ENCODE assay signal across 21 cellular contexts in the genomic region with DNA sequence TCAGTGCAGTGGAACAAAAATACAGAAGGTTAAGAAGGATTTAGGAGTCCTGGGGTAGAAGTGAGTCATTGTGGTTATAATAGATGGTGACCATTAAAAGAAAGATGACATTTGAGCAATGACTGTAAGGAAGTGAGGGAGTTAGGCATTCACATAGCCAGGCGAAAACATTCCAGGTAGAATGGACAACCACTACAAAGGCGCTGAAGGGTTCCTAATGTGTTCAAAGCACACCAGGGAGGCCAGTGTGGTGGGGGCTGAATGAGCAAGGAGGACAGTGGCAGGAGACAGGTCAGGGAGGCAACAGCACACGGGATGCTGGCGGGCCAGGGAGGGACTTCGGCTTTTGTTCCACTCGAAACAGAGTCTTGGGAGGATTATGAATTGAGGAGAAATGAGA.
DNase-seq lines count a peak whose midpoint lies in the region; ATAC-seq and TF ChIP-seq lines count a peak whose summit lies in the region.
"Had no signal": no experiment of that assay in that cellular context is flagged by ENCODE, and none has a peak within 500 bp of the region (broad histone marks: within the 10 kb centered on the region; RNA-seq: fewer than 3 reads in every experiment).

No MANE protein-coding gene starts in this region.

- no peak overlapping the region for H3K27ac Mint-ChIP-seq in CD4-positive, alpha-beta T cell
- H3K27ac Mint-ChIP-seq: CD14-positive monocyte had no signal

- POLR2A ChIA-PET in SK-N-SH (lab: Yijun Ruan, JAX): no interaction called here
- POLR2A ChIA-PET in CD4-positive, alpha-beta T cell (lab: Charles Lee): no interaction called here

- H3K27ac ChIP-seq in SK-N-SH (ENCODE audit: low read depth in 2 of 2, low read length in 1 of 2): no peak overlapping the region
- no peak overlapping the region for H3K27ac ChIP-seq in CD4-positive, alpha-beta T cell (ENCODE audit: low read depth, low read length)
- H3K27ac ChIP-seq: 22Rv1, KMS-11, RWPE1 had no signal

- no peaks in the 10 kb centered on the region for H3K36me3 Mint-ChIP-seq in CD4-positive, alpha-beta T cell (ENCODE audit: low read depth)
- H3K36me3 Mint-ChIP-seq: CD14-positive monocyte had no signal

- H3K27me3 Mint-ChIP-seq in CD4-positive, alpha-beta T cell: no peaks in the 10 kb centered on the region

- ATAC-seq in SK-N-SH treated with all-trans-retinoic acid at 6 μM for 48 hours (no peak), HG02938 (IDR thresholded peaks at IDR 0.05; ENCODE audit: unreplicated experiment) (no peak)
- no peak for ATAC-seq in CD4-positive, alpha-beta T cell (ENCODE audit: poor library complexity)

- TF ChIP-seq RAD21 in SK-N-SH (IDR thresholded peaks at IDR 0.05; ENCODE audit: low read length): no peak

- no peaks in the 10 kb centered on the region for H3K79me2 ChIP-seq in SK-N-SH (ENCODE audit: insufficient read depth)

- WGBS in SK-N-SH (ENCODE audit: low lambda C conversion rate): 89% methylated on average over 6 of the region's 6 CpGs

- no peak overlapping the region for H3K9ac ChIP-seq in SK-N-SH
- H3K9ac ChIP-seq: KMS-11 had no signal

- H3K9me3 Mint-ChIP-seq in CD4-positive, alpha-beta T cell: no peaks in the 10 kb centered on the region

- no peaks in the 10 kb centered on the region for H3K36me3 ChIP-seq in SK-N-SH (replicated peaks in 1 of 2; ENCODE audit: control insufficient read depth in 1 of 2, insufficient read depth in 2 of 2, low read length in 1 of 2)

- H3K4me1 Mint-ChIP-seq in CD4-positive, alpha-beta T cell (ENCODE audit: low read depth): no peaks in the 10 kb centered on the region
- H3K4me1 Mint-ChIP-seq: CD14-positive monocyte had no signal

- H3K9me2 ChIP-seq in SK-N-SH: no peaks in the 10 kb centered on the region

- no peaks in the 10 kb centered on the region for H3K9me3 ChIP-seq in SK-N-SH
- no peaks in the 10 kb centered on the region for H3K9me3 ChIP-seq in CD4-positive, alpha-beta T cell (ENCODE audit: control insufficient read depth, low read length)
- H3K9me3 ChIP-seq: Caco-2 had no signal

- intact Hi-C loops in CD4-positive, alpha-beta T cell (cut with DNase I, micrococcal nuclease): no loop called here

- CTCF ChIA-PET in SK-N-SH (lab: Yijun Ruan, JAX): no interaction called here
- CTCF ChIA-PET in CD4-positive, alpha-beta T cell (lab: Charles Lee): no interaction called here

- no peaks in the 10 kb centered on the region for H3F3A ChIP-seq in SK-N-SH (replicated peaks; ENCODE audit: insufficient read depth)

- DNase-seq in SK-N-SH (no peak), astrocyte of the spinal cord (ENCODE audit: low read depth, low spot score) (peak; percentile 63), non-pigmented ciliary epithelial cell (ENCODE audit: low read depth) (peak; percentile 27), COR-L47 (lab: John Stamatoyannopoulos, UW) (no peak)
- no peak for DNase-seq in CD4-positive, alpha-beta T cell
- DNase-seq in activated CD8-positive, alpha-beta memory T cell treated with anti-CD3 and anti-CD28 coated beads for 24 hours: no peak
- DNase-seq: Caco-2, EL, GOT3, NCI-H1048, NCI-H1436, NCI-H1930, NCI-H226, NCI-H524, SIG-M5 had no signal

- in situ Hi-C loops in astrocyte of the spinal cord (cut with HindIII; ENCODE audit: low sequenced_read_pairs): no loop called here

- no peaks in the 10 kb centered on the region; a peak in 2 of 4 replicates for H3K4me1 ChIP-seq in SK-N-SH (ENCODE audit: control insufficient read depth in 1 of 2, insufficient read depth in 2 of 2, low read depth in 1 of 2, low read length in 1 of 2)
- H3K4me1 ChIP-seq: Caco-2 had no signal

- no peak overlapping the region for H3K4me3 Mint-ChIP-seq in CD4-positive, alpha-beta T cell
- H3K4me3 Mint-ChIP-seq: CD14-positive monocyte had no signal

- H2AFZ ChIP-seq in SK-N-SH (ENCODE audit: low read depth): no peak overlapping the region

- no peak overlapping the region for H3K4me3 ChIP-seq in SK-N-SH (ENCODE audit: low read depth in 2 of 2, low read length in 1 of 2)
- H3K4me3 ChIP-seq in astrocyte of the spinal cord (ENCODE audit: low read depth, low read length): no peak overlapping the region

- H3K4me2 ChIP-seq in SK-N-SH: no peak overlapping the region
- H3K4me2 ChIP-seq: KMS-11 had no signal

- no peaks in the 10 kb centered on the region for H3K27me3 ChIP-seq in SK-N-SH (ENCODE audit: insufficient read depth)
- no peaks in the 10 kb centered on the region for H3K27me3 ChIP-seq in CD4-positive, alpha-beta T cell (ENCODE audit: control insufficient read depth, insufficient read depth, low read length)

- TF ChIP-seq CTCF in SK-N-SH (IDR thresholded peaks at IDR 0.05) (no peak), astrocyte of the spinal cord (IDR thresholded peaks at IDR 0.05; ENCODE audit: low read depth, low read length) (no peak)
- no peak for TF ChIP-seq CTCF in CD4-positive, alpha-beta T cell (IDR thresholded peaks at IDR 0.05)

- TF ChIP-seq EP300 in SK-N-SH (IDR thresholded peaks at IDR 0.05; ENCODE audit: borderline replicate concordance in 1 of 2, low read depth in 1 of 2, low read length in 1 of 2): no peak

- H4K20me1 ChIP-seq in SK-N-SH (ENCODE audit: insufficient read depth): no peaks in the 10 kb centered on the region

TF ChIP-seq in SK-N-SH, 30 proteins besides CTCF, POLR2A, EP300 and RAD21:
- TF ChIP-seq JUND (IDR thresholded peaks at IDR 0.05) (0 out of 2 replicates have a peak, but pooled peaks have one; percentile 10), FOSL2 (IDR thresholded peaks at IDR 0.05; ENCODE audit: borderline replicate concordance, low read depth) (peak; percentile 6; the same call in 1 of the 2 replicates), TAF1 (IDR thresholded peaks at IDR 0.05; ENCODE audit: borderline replicate concordance, low read depth, low read length) (no peak)

TF ChIP-seq in SK-N-SH treated with all-trans-retinoic acid at 6 μM for 48 hours, 23 proteins besides CTCF, POLR2A, EP300 and RAD21 (continues in another document):
- TF ChIP-seq, protein P1, sequence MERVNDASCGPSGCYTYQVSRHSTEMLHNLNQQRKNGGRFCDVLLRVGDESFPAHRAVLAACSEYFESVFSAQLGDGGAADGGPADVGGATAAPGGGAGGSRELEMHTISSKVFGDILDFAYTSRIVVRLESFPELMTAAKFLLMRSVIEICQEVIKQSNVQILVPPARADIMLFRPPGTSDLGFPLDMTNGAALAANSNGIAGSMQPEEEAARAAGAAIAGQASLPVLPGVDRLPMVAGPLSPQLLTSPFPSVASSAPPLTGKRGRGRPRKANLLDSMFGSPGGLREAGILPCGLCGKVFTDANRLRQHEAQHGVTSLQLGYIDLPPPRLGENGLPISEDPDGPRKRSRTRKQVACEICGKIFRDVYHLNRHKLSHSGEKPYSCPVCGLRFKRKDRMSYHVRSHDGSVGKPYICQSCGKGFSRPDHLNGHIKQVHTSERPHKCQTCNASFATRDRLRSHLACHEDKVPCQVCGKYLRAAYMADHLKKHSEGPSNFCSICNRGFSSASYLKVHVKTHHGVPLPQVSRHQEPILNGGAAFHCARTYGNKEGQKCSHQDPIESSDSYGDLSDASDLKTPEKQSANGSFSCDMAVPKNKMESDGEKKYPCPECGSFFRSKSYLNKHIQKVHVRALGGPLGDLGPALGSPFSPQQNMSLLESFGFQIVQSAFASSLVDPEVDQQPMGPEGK (CRISPR knock-in tag; IDR thresholded peaks at IDR 0.05; ENCODE audit: borderline replicate concordance): no peak
- TF ChIP-seq TOX (CRISPR knock-in tag; IDR thresholded peaks at IDR 0.05; ENCODE audit: borderline replicate concordance) (no peak), ISL1 (CRISPR knock-in tag; IDR thresholded peaks at IDR 0.05) (no peak), ZFP30 (CRISPR knock-in tag; IDR thresholded peaks at IDR 0.05) (no peak), ZFP3 (CRISPR knock-in tag; IDR thresholded peaks at IDR 0.05) (no peak), RARB (CRISPR knock-in tag; IDR thresholded peaks at IDR 0.05) (no peak), ZNF565 (CRISPR knock-in tag; conservative IDR thresholded peaks at IDR 0.05; ENCODE audit: low read depth) (no peak), CREB5 (CRISPR knock-in tag; IDR thresholded peaks at IDR 0.05; ENCODE audit: low read depth) (no peak), ZC3H10 (CRISPR knock-in tag; IDR thresholded peaks at IDR 0.05) (no peak), ZNF8 (CRISPR knock-in tag; IDR thresholded peaks at IDR 0.05) (no peak), PPARA (CRISPR knock-in tag; IDR thresholded peaks at IDR 0.05; ENCODE audit: borderline replicate concordance) (no peak), ARNTL (CRISPR knock-in tag; IDR thresholded peaks at IDR 0.05; ENCODE audit: borderline replicate concordance, low read depth) (no peak), TCF4 (CRISPR knock-in tag; IDR thresholded peaks at IDR 0.05; ENCODE audit: borderline replicate concordance) (no peak)

Comparison
In these comparisons a context has a peak if more than half of its experiments do, and no peak if none do; other contexts are left out.
1. DNase-seq: peak in astrocyte of the spinal cord (single experiment) and non-pigmented ciliary epithelial cell (single experiment); none in SK-N-SH (single experiment), CD4-positive, alpha-beta T cell (0 of 10), activated CD8-positive, alpha-beta memory T cell treated with anti-CD3 and anti-CD28 coated beads for 24 hours (single experiment) and COR-L47 (single experiment).